In the genomic region with DNA sequence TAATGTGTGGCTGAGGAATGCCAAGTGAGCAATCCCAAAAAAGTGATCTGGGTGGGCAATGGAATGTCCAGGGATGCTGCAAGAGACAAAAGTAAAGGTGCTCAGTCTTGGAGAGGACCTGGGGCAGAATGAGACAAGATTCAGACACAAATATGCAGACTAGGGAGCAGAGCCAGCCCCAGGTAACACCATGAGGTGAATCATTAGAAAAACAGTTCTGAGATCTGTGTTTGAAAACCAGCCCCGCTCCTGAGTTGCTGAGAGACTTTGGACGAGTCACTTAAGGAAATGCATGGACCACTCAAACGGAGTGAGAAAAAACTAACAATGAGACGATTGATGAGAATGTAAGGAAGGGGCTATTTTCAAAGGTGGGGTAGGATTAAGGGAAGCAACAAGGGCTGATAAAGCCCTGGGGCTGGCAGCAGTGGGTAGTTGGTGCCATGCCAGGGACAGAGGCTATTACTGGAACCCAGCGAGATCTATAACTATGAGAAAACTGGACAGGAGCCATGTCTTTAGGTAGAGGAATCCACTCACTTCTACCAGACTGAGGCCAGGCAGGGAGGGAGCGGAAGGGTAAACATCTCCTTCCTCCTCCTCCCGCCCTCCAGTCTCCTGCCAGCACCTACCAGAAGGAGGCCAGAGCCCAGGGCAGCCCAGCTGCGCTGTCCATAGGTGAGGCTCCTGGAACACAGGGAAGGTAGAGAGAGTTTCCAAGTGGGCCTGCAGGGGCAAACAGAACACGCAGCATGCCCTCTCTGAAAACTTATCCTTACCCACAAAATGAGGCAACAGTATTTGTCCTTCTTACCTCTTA, we compare ENCODE assay signal across 1 cellular context.
TF ChIP-seq lines count a peak whose summit lies in the region.

No MANE protein-coding gene starts in this region.

TF ChIP-seq in HCT116, 20 proteins besides CTCF, POLR2A, EP300 and RAD21 (continued from another document):
- TF ChIP-seq, protein P1, sequence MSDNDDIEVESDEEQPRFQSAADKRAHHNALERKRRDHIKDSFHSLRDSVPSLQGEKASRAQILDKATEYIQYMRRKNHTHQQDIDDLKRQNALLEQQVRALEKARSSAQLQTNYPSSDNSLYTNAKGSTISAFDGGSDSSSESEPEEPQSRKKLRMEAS (IDR thresholded peaks at IDR 0.05), result no peak
- TF ChIP-seq YY1 (IDR thresholded peaks at IDR 0.05; ENCODE audit: extremely low read depth, insufficient replicate concordance, low read depth, low read length), result no peak
TF ChIP-seq in HCT116: peak in this region for 0.
